16 cellular contexts compared by ENCODE assay signal in the genomic region with DNA sequence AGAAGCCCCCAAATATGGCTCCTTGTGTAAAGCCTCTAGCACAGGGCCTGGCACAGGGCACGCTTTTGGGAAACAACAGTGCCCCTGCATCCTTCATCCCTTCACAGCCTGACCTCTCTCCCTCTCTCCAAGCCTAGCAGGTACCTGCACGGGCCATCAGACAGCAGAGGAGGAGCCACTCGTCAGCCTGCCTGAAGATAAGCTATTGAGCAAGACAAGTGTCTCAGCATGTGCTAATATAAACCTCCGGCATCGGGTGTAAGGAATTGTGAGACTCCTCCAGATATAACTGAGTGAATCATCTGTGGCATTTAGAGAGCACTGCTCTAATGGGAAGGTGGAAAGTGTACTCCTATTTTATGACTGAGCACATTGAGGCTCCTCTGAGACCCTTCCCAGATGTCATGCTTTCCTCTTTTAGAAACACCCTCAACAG. TPM values are rescaled to one million over a fixed set of nuclear protein-coding genes. Genes with fewer than 3 reads are reported as not detected.
A peak's percentile ranks its signal among the peaks of the same experiment; 100 is the strongest.
DNase-seq lines count a peak whose midpoint lies in the region; ATAC-seq and TF ChIP-seq lines count a peak whose summit lies in the region.
"Had no signal": no experiment of that assay in that cellular context is flagged by ENCODE, and none has a peak within 500 bp of the region (broad histone marks: within the 10 kb centered on the region; RNA-seq: fewer than 3 reads in every experiment).

No MANE protein-coding gene starts in this region.

- H3K9me3 Mint-ChIP-seq in activated naive CD4-positive, alpha-beta T cell treated with anti-CD3 and anti-CD28 coated beads, Interleukin-2, amount 50 U/mL, for 72 hours = no peaks in the 10 kb centered on the region
- H3K9me3 Mint-ChIP-seq: CD8-positive, alpha-beta memory T cell; type B pancreatic cell had no signal

- no peak for ATAC-seq in GM19395 (IDR thresholded peaks at IDR 0.05; ENCODE audit: unreplicated experiment)
- no peak for ATAC-seq in activated naive CD4-positive, alpha-beta T cell treated with anti-CD3 and anti-CD28 coated beads, Interleukin-2, amount 50 U/mL, for 72 hours
- ATAC-seq: heart left ventricle had no signal

- DNase-seq in BJ (ENCODE audit: low read depth) = peak; percentile 70
- DNase-seq in MV-4-11 (lab: John Stamatoyannopoulos, UW) = peak; percentile 15
- DNase-seq in dedifferentiated amniotic fluid mesenchymal stem cell (ENCODE audit: extremely low spot score) = peak; percentile 28
- peak; percentile 75 for DNase-seq in myocyte (ENCODE audit: low read depth)
- DNase-seq in activated gamma-delta T cell (lab: John Stamatoyannopoulos, UW) = no peak
- DNase-seq in activated naive CD4-positive, alpha-beta T cell treated with anti-CD3 and anti-CD28 coated beads, Interleukin-2, amount 50 U/mL, for 72 hours (ENCODE audit: low spot score in 2 of 2) = no peak
- DNase-seq in stimulated activated naive CD4-positive, alpha-beta T cell treated with Interleukin-2 at 50 U/mL for 16 hours (lab: John Stamatoyannopoulos, UW) = no peak
- DNase-seq: activated naive CD4-positive, alpha-beta T cell treated with Interleukin-2 at 50 U/mL for 16 hours; CD8-positive, alpha-beta memory T cell; cortex of kidney; heart left ventricle; midbrain; NCI-H1105 treated with DMSO at 0.1 percent for 48 hours; sigmoid colon had no signal

- no peaks in the 10 kb centered on the region for H3K36me3 Mint-ChIP-seq in activated naive CD4-positive, alpha-beta T cell treated with anti-CD3 and anti-CD28 coated beads, Interleukin-2, amount 50 U/mL, for 72 hours
- H3K36me3 Mint-ChIP-seq: CD8-positive, alpha-beta memory T cell; type B pancreatic cell had no signal

- H3K4me3 ChIP-seq in BJ (ENCODE audit: low read depth, low read length) = no peak overlapping the region
- H3K4me3 ChIP-seq: heart left ventricle, sigmoid colon had no signal

- H3K27ac Mint-ChIP-seq in activated naive CD4-positive, alpha-beta T cell treated with anti-CD3 and anti-CD28 coated beads, Interleukin-2, amount 50 U/mL, for 72 hours = no peak overlapping the region
- H3K27ac Mint-ChIP-seq: CD8-positive, alpha-beta memory T cell; type B pancreatic cell had no signal

- no peak for TF ChIP-seq CTCF in BJ (IDR thresholded peaks at IDR 0.05; ENCODE audit: insufficient read depth, low read depth, low read length)

- POLR2A ChIA-PET in BJ (lab: Charles Lee) = interaction anchor here (0.6 kb wide), 1 partner anchor 10 kb away, joined by 4 read pairs; no protein-coding TSS in a partner anchor

- H3K27me3 ChIP-seq in BJ (ENCODE audit: control insufficient read depth, insufficient read depth, low read length) = no peaks in the 10 kb centered on the region
- H3K27me3 ChIP-seq: sigmoid colon had no signal

- no peaks in the 10 kb centered on the region for H3K36me3 ChIP-seq in BJ (ENCODE audit: control insufficient read depth, insufficient read depth, low read length)
- H3K36me3 ChIP-seq: heart left ventricle, sigmoid colon had no signal

- CTCF ChIA-PET in BJ (lab: Yijun Ruan, JAX) = interaction anchor here (1.1 to 1.6 kb wide), 2 partner anchors 60 to 64 kb away, joined by 3 to 4 read pairs; no protein-coding TSS in a partner anchor

RNA-seq across cellular contexts. Expression of a gene that starts 38.3 kb away (rescaled TPM):
- polyA plus RNA-seq in BJ (2011; rRNA removed) = 2.8 and 3.7 TPM in 2 replicates
- polyA minus RNA-seq in BJ (2011; rRNA and poly(A)+ RNA removed) = 2.3 and 2.4 TPM in 2 replicates
- total RNA-seq in myocyte = 0.35 and 0.78 TPM in 2 replicates
- 0.04 TPM for polyA plus RNA-seq in myocyte (2012)
- not detected for total RNA-seq in activated naive CD4-positive, alpha-beta T cell treated with anti-CD3 and anti-CD28 coated beads, Interleukin-2, amount 50 U/mL, for 72 hours
- total RNA-seq: CD8-positive, alpha-beta memory T cell; sigmoid colon had no signal
- polyA plus RNA-seq: CD8-positive, alpha-beta memory T cell; sigmoid colon had no signal

Comparison
In these comparisons a context has a peak if more than half of its experiments do, and no peak if none do; other contexts are left out.
1. DNase-seq: peak in BJ (single experiment), MV-4-11 (single experiment), dedifferentiated amniotic fluid mesenchymal stem cell (single experiment) and myocyte (single experiment); none in activated gamma-delta T cell (single experiment), activated naive CD4-positive, alpha-beta T cell treated with anti-CD3 and anti-CD28 coated beads, Interleukin-2, amount 50 U/mL, for 72 hours (0 of 2) and stimulated activated naive CD4-positive, alpha-beta T cell treated with Interleukin-2 at 50 U/mL for 16 hours (single experiment).